Comparison of ENCODE assay signal across 23 cellular contexts in genomic region chr9:122124048-122124447, GRCh38. TPM values are rescaled to one million over a fixed set of nuclear protein-coding genes. Genes with fewer than 3 reads are reported as not detected.
DNase-seq lines count a peak whose midpoint lies in the region; ATAC-seq and TF ChIP-seq lines count a peak whose summit lies in the region.
"Had no signal": no experiment of that assay in that cellular context is flagged by ENCODE, and none has a peak within 500 bp of the region (broad histone marks: within the 10 kb centered on the region; RNA-seq: fewer than 3 reads in every experiment).

No MANE protein-coding gene starts in this region.

- H2BK5ac ChIP-seq in neuronal stem cell (ENCODE audit: low read length) = no peak overlapping the region

- TF ChIP-seq CTCF in MCF 10A (IDR thresholded peaks at IDR 0.05; ENCODE audit: unreplicated experiment) = no peak
- TF ChIP-seq CTCF in vagina (IDR thresholded peaks at IDR 0.05) = no peak

- H3K27me3 ChIP-seq in neuronal stem cell (ENCODE audit: control insufficient read depth in 3 of 3, insufficient read depth in 3 of 3, low read depth in 1 of 3, low read length in 3 of 3) (peaks cover 4 to 45% (median 35%) of the 10 kb centered on the region in 3 experiments), vagina (peaks cover 4% of the 10 kb centered on the region)

- peak overlapping the region; percentile 37 for H3K27ac Mint-ChIP-seq in activated T-helper 17 cell treated with anti-CD3 and anti-CD28 coated beads, Interleukin-2, amount 50 U/mL, for 72 hours
- no peak overlapping the region for H3K27ac Mint-ChIP-seq in MCF 10A (ENCODE audit: low read depth, unreplicated experiment)
- H3K27ac Mint-ChIP-seq: CD14-positive monocyte; CD4-positive, alpha-beta memory T cell; GM23338; HFFc6 had no signal

- ATAC-seq in activated T-helper 17 cell treated with anti-CD3 and anti-CD28 coated beads, Interleukin-2, amount 50 U/mL, for 72 hours (replicated peaks) = no peak
- ATAC-seq in sciatic nerve = no peak
- ATAC-seq: GM23338, HCT116 had no signal

- no peak overlapping the region for H3K23ac ChIP-seq in neuronal stem cell (ENCODE audit: low read depth, low read length, poor library complexity)

- H2BK12ac ChIP-seq in neuronal stem cell (ENCODE audit: low read length) = no peak overlapping the region

- no peaks in the 10 kb centered on the region for H3K9me3 ChIP-seq in neuronal stem cell (replicated peaks in 1 of 2; ENCODE audit: control insufficient read depth in 2 of 2, insufficient read depth in 1 of 2, low read depth in 1 of 2, low read length in 2 of 2)
- H3K9me3 ChIP-seq in vagina = no peaks in the 10 kb centered on the region
- H3K9me3 ChIP-seq: BLaER1 had no signal

- no peak overlapping the region for H2AFZ ChIP-seq in neuronal stem cell (ENCODE audit: low read length)
- H2AFZ ChIP-seq: GM23338 had no signal

- H2AK5ac ChIP-seq in neuronal stem cell (ENCODE audit: low read depth, low read length) = peak overlapping the region; percentile 42

- POLR2A ChIA-PET in MCF 10A (lab: Yijun Ruan, JAX) = interaction anchor here (0.6 kb wide), 1 partner anchor 322 kb away, joined by 3 read pairs; no protein-coding TSS in a partner anchor

- H3K27ac ChIP-seq in neuronal stem cell (replicated peaks; ENCODE audit: low read length) = no peak overlapping the region
- no peak overlapping the region for H3K27ac ChIP-seq in vagina
- H3K27ac ChIP-seq: BLaER1, HL-60 had no signal

- H2BK15ac ChIP-seq in neuronal stem cell (ENCODE audit: low read length) = no peak overlapping the region

- H3K27me3 Mint-ChIP-seq in activated T-helper 17 cell treated with anti-CD3 and anti-CD28 coated beads, Interleukin-2, amount 50 U/mL, for 72 hours = peaks cover 20% of the 10 kb centered on the region
- peaks cover 11% of the 10 kb centered on the region for H3K27me3 Mint-ChIP-seq in MCF 10A (ENCODE audit: insufficient read depth, unreplicated experiment)

- no peaks in the 10 kb centered on the region for H3K79me1 ChIP-seq in neuronal stem cell (ENCODE audit: low read depth, low read length)

- H2BK120ac ChIP-seq in neuronal stem cell (ENCODE audit: low read depth, low read length) = no peak overlapping the region

- no peak overlapping the region for H3K4me2 ChIP-seq in neuronal stem cell (ENCODE audit: insufficient read depth, low read length, poor library complexity, severe bottlenecking)
- H3K4me2 ChIP-seq: BLaER1, GM23338 had no signal

- H3K4me3 ChIP-seq in neuronal stem cell (ENCODE audit: low read length in 2 of 2) = no peak overlapping the region
- no peak overlapping the region for H3K4me3 ChIP-seq in vagina
- H3K4me3 ChIP-seq: BLaER1, GM23338 had no signal

- no TSS peak for BruUV-seq in MCF 10A (replicated peaks; lab: Mats Ljungman, UMichigan)

- H3K36me3 ChIP-seq in neuronal stem cell (replicated peaks in 1 of 2; ENCODE audit: control insufficient read depth in 2 of 2, insufficient read depth in 2 of 2, low read length in 2 of 2) (no peaks in the 10 kb centered on the region), vagina (no peaks in the 10 kb centered on the region)
- H3K36me3 ChIP-seq: BLaER1 had no signal

- peaks cover 5% of the 10 kb centered on the region for H3K36me3 Mint-ChIP-seq in activated T-helper 17 cell treated with anti-CD3 and anti-CD28 coated beads, Interleukin-2, amount 50 U/mL, for 72 hours (ENCODE audit: low read depth)
- peaks cover 6% of the 10 kb centered on the region for H3K36me3 Mint-ChIP-seq in MCF 10A (ENCODE audit: insufficient read depth, unreplicated experiment)
- H3K36me3 Mint-ChIP-seq: CD14-positive monocyte; CD4-positive, alpha-beta memory T cell had no signal

- no CpG with 5 or more reads among the region's 1 CpG for WGBS in neuronal stem cell (ENCODE audit: extremely low coverage in 2 of 2, insufficient read length in 2 of 2, insufficient replicate concordance in 1 of 2), 2 donors

- H3K9me3 Mint-ChIP-seq in activated T-helper 17 cell treated with anti-CD3 and anti-CD28 coated beads, Interleukin-2, amount 50 U/mL, for 72 hours = no peaks in the 10 kb centered on the region
- H3K9me3 Mint-ChIP-seq in MCF 10A (ENCODE audit: unreplicated experiment) = no peaks in the 10 kb centered on the region
- H3K9me3 Mint-ChIP-seq: CD4-positive, alpha-beta memory T cell; GM23338; HFFc6 had no signal

- DNase-seq in activated CD8-positive, alpha-beta memory T cell treated with anti-CD3 and anti-CD28 coated beads, Interleukin-2, amount 50 U/mL, for 48 hours = peak; percentile 37
- DNase-seq in activated CD8-positive, alpha-beta memory T cell treated with anti-CD3 and anti-CD28 coated beads for 24 hours = no peak
- no peak for DNase-seq in neuronal stem cell (ENCODE audit: low spot score)
- DNase-seq in MCF 10A (ENCODE audit: unreplicated experiment) = no peak
- DNase-seq in sciatic nerve (ENCODE audit: low spot score) = no peak
- no peak for DNase-seq in vagina (ENCODE audit: extremely low spot score in 2 of 2)
- DNase-seq: 8988T; CD4-positive, alpha-beta memory T cell; DMS153; DMS79; GDM1; H7; HFFc6 had no signal

- TF ChIP-seq POLR2A in vagina (IDR thresholded peaks at IDR 0.05) = no peak

- H3K14ac ChIP-seq in neuronal stem cell (ENCODE audit: low read length) = no peak overlapping the region

- H3K4ac ChIP-seq in neuronal stem cell (ENCODE audit: low read length) = no peak overlapping the region

- intact Hi-C loops in MCF 10A (cut with micrococcal nuclease) = loop anchor here (10.0 kb wide), 1 partner anchor 439 kb away; no protein-coding TSS in a partner anchor
- intact Hi-C loops in sciatic nerve (cut with DNase I) = no loop called here
- intact Hi-C loops in vagina (cut with DNase I) = loop anchor here (2.0 kb wide), 1 partner anchor 227 kb away; no protein-coding TSS in a partner anchor

- H3K4me1 Mint-ChIP-seq in activated T-helper 17 cell treated with anti-CD3 and anti-CD28 coated beads, Interleukin-2, amount 50 U/mL, for 72 hours = peaks cover 11% of the 10 kb centered on the region
- peaks cover 18% of the 10 kb centered on the region for H3K4me1 Mint-ChIP-seq in MCF 10A (ENCODE audit: insufficient read depth, unreplicated experiment)

- H3K9ac ChIP-seq in neuronal stem cell (ENCODE audit: low read depth, low read length, poor library complexity) = no peak overlapping the region
- H3K9ac ChIP-seq: BLaER1 had no signal

- no peak overlapping the region for H3K4me3 Mint-ChIP-seq in activated T-helper 17 cell treated with anti-CD3 and anti-CD28 coated beads, Interleukin-2, amount 50 U/mL, for 72 hours
- no peak overlapping the region for H3K4me3 Mint-ChIP-seq in MCF 10A (ENCODE audit: unreplicated experiment)
- H3K4me3 Mint-ChIP-seq: CD4-positive, alpha-beta memory T cell; GM23338; HFFc6 had no signal

- H4K8ac ChIP-seq in neuronal stem cell (ENCODE audit: low read depth, low read length) = no peak overlapping the region

- CTCF ChIA-PET in MCF 10A (lab: Yijun Ruan, JAX) = interaction anchor here (0.5 to 12.2 kb wide), 45 partner anchors 8 to 721 kb away, joined by 3 to 473 read pairs (median 5); partner anchors contain the start of genes MORN5, MRRF, NDUFA8 and RBM18

- H4K91ac ChIP-seq in neuronal stem cell (ENCODE audit: low read depth, low read length, poor library complexity) = no peak overlapping the region

- no peak overlapping the region for H3K18ac ChIP-seq in neuronal stem cell (ENCODE audit: low read length)

- H3K4me1 ChIP-seq in neuronal stem cell (ENCODE audit: control insufficient read depth in 2 of 2, insufficient read depth in 1 of 2, low read depth in 1 of 2, low read length in 2 of 2) (peaks cover 8 to 9% of the 10 kb centered on the region in 2 donors), vagina (peaks cover 15% of the 10 kb centered on the region)
- H3K4me1 ChIP-seq: BLaER1 had no signal

RNA-seq across cellular contexts. Expression of gene TTLL11, which starts 30.9 kb away (rescaled TPM):
- total RNA-seq in activated T-helper 17 cell treated with anti-CD3 and anti-CD28 coated beads, Interleukin-2, amount 50 U/mL, for 72 hours = 1 to 10 TPM; 2.6 to 3.9 TPM
- 2.0 TPM for polyA plus RNA-seq in neuronal stem cell (2013, experiment 1 of 2)
- polyA plus RNA-seq in neuronal stem cell (2013, experiment 2 of 2) = 1.4 TPM
- 9.0 and 13.6 TPM in 2 replicates for total RNA-seq in MCF 10A (2022)
- total RNA-seq in sciatic nerve = 14.2 TPM
- total RNA-seq in vagina = 11.0 TPM

RNA-seq across cellular contexts. Expression of gene NDUFA8, which starts 35.5 kb away (rescaled TPM):
- 10 to 100 TPM; 36.8 to 59.0 TPM for total RNA-seq in activated T-helper 17 cell treated with anti-CD3 and anti-CD28 coated beads, Interleukin-2, amount 50 U/mL, for 72 hours
- 74.6 TPM for polyA plus RNA-seq in neuronal stem cell (2013, experiment 1 of 2)
- polyA plus RNA-seq in neuronal stem cell (2013, experiment 2 of 2) = 76.8 TPM
- 52.5 and 58.4 TPM in 2 replicates for total RNA-seq in MCF 10A (2022)
- 31.9 TPM for total RNA-seq in sciatic nerve
- 32.4 TPM for total RNA-seq in vagina

RNA-seq across cellular contexts. Expression of gene MORN5, which starts 35.7 kb away (rescaled TPM):
- total RNA-seq in activated T-helper 17 cell treated with anti-CD3 and anti-CD28 coated beads, Interleukin-2, amount 50 U/mL, for 72 hours = not detected
- polyA plus RNA-seq in neuronal stem cell (2013, experiment 1 of 2) = 0.61 TPM
- 1.4 TPM for polyA plus RNA-seq in neuronal stem cell (2013, experiment 2 of 2)
- total RNA-seq in MCF 10A (2022) = not detected in 2 replicates
- not detected for total RNA-seq in sciatic nerve
- total RNA-seq in vagina = not detected
- total RNA-seq: A673; CD4-positive, alpha-beta memory T cell; Daoy; GM23338; H7; HFFc6; HT1080 had no signal
- polyA plus RNA-seq: AG04450; CD14-positive monocyte; CD4-positive, alpha-beta memory T cell; GM23338 had no signal
